ENCODE assay signal across 8 cellular contexts in genomic region chr6:100880149-100880900, GRCh38. TPM values are rescaled to one million over a fixed set of nuclear protein-coding genes. Genes with fewer than 3 reads are reported as not detected.
DNase-seq lines count a peak whose midpoint lies in the region; ATAC-seq, FAIRE-seq and TF ChIP-seq lines count a peak whose summit lies in the region.

No MANE protein-coding gene starts in this region.

- H3K4me1 ChIP-seq in Karpas-422 (ENCODE audit: low read length) = peaks cover 38% of the 10 kb centered on the region
- no peaks in the 10 kb centered on the region for H3K4me1 ChIP-seq in GM12878 (ENCODE audit: control insufficient read depth, insufficient read depth, low read length)
- H3K4me1 ChIP-seq in lower lobe of right lung = peaks cover 34% of the 10 kb centered on the region
- H3K4me1 ChIP-seq in urinary bladder (ENCODE audit: insufficient read depth) = no peaks in the 10 kb centered on the region

- POLR2A ChIA-PET in GM12878 (lab: Charles Lee) = interaction anchor here (0.6 to 3.2 kb wide), 3 partner anchors 11 to 100 kb away, joined by 3 to 21 read pairs (median 3); no protein-coding TSS in a partner anchor

- BruUV-seq in Calu3 (replicated peaks; lab: Mats Ljungman, UMichigan) = TSS peak; percentile 33
- TSS peak; percentile 59 for BruUV-seq in GM12878 (replicated peaks; lab: Mats Ljungman, UMichigan)

- no peak for TF ChIP-seq POLR2A in GM12878 (IDR thresholded peaks at IDR 0.05; ENCODE audit: low read depth, low read length)

- ATAC-seq in GM12878 (no peak), lower lobe of right lung (peak in 1 of 2 donors; percentile 23)

- no peak for TF ChIP-seq RAD21 in GM12878 (IDR thresholded peaks at IDR 0.05; ENCODE audit: insufficient read depth, low read depth, low read length)

- intact Hi-C loops in Calu3 (cut with micrococcal nuclease; ENCODE audit: unreplicated experiment) = loop anchor here (10.0 kb wide), 1 partner anchor 204 kb away; no protein-coding TSS in a partner anchor
- intact Hi-C loops in GM12878 (cut with micrococcal nuclease; ENCODE audit: unreplicated experiment) = no loop called here
- intact Hi-C loops in lower lobe of right lung (cut with DNase I) = no loop called here

- RAD21 ChIA-PET in GM12878 (lab: Charles Lee; ENCODE audit: unreplicated experiment) = interaction anchor here (0.8 to 1.7 kb wide), 5 partner anchors 15 to 202 kb away, joined by 3 to 4 read pairs (median 3); no protein-coding TSS in a partner anchor

- H2AFZ ChIP-seq in Karpas-422 (ENCODE audit: low read length) = peak overlapping the region; percentile 74; the same call in 1 of the 2 replicates
- H2AFZ ChIP-seq in GM12878 (ENCODE audit: control insufficient read depth, low read depth, low read length) = peak overlapping the region; percentile 93

- H3K4me2 ChIP-seq in Karpas-422 (ENCODE audit: low read depth, low read length, poor library complexity, severe bottlenecking) (peak overlapping the region; percentile 93), GM12878 (ENCODE audit: control insufficient read depth, insufficient read depth) (peak overlapping the region; percentile 52)

- no peaks in the 10 kb centered on the region; the same call in 1 of the 2 replicates for H4K20me1 ChIP-seq in Karpas-422 (ENCODE audit: insufficient read depth, low read depth, low read length)
- no peaks in the 10 kb centered on the region for H4K20me1 ChIP-seq in GM12878 (ENCODE audit: control insufficient read depth, insufficient read depth)

- H3K79me2 ChIP-seq in Karpas-422 (ENCODE audit: low read length) (peaks cover 71% of the 10 kb centered on the region), GM12878 (ENCODE audit: control insufficient read depth, insufficient read depth, low read length) (peaks cover 60% of the 10 kb centered on the region)

- H3K27me3 Mint-ChIP-seq in Calu3 (ENCODE audit: unreplicated experiment) = no peaks in the 10 kb centered on the region

- H3K27ac ChIP-seq in Karpas-422 (ENCODE audit: low read length) (no peak overlapping the region; the same call in 1 of the 2 replicates), GM12878 (ENCODE audit: control insufficient read depth, insufficient read depth) (peak overlapping the region; percentile 81), lower lobe of right lung (peak overlapping the region; percentile 90), urinary bladder (ENCODE audit: low read depth) (peak overlapping the region; percentile 92)

- H3K4me3 ChIP-seq in Karpas-422 (ENCODE audit: low read length) = peak overlapping the region; percentile 93
- peak overlapping the region; percentile 89 for H3K4me3 ChIP-seq in GM12878
- peak overlapping the region; percentile 84 for H3K4me3 ChIP-seq in lower lobe of right lung
- peak overlapping the region; percentile 84 for H3K4me3 ChIP-seq in urinary bladder (ENCODE audit: low read depth, low read length)

- H3K4me1 Mint-ChIP-seq in Calu3 (ENCODE audit: low read depth, unreplicated experiment) = peaks cover 16% of the 10 kb centered on the region

- H3K27ac Mint-ChIP-seq in Calu3 (ENCODE audit: unreplicated experiment) = peak overlapping the region; percentile 98

- TF ChIP-seq EP300 in GM12878 (IDR thresholded peaks at IDR 0.05; ENCODE audit: borderline replicate concordance in 1 of 2, control insufficient read depth in 1 of 2, low read depth in 2 of 2, low read length in 2 of 2) = no peak

- peaks cover 3% of the 10 kb centered on the region for H3K9me3 Mint-ChIP-seq in Calu3 (ENCODE audit: low read depth, unreplicated experiment)

- WGBS in GM12878 (ENCODE audit: insufficient coverage, insufficient replicate concordance, low lambda C conversion rate, missing lambda C conversion rate) = 1% methylated on average over 9 of the region's 9 CpGs
- 4% methylated on average over 9 of the region's 9 CpGs for WGBS in urinary bladder

- peak overlapping the region; percentile 99 for H3K4me3 Mint-ChIP-seq in Calu3 (ENCODE audit: low read depth, unreplicated experiment)

- DNase-seq in Calu3 = peak; percentile 9
- DNase-seq in Karpas-422 = peak; percentile 61
- no peak for DNase-seq in GM12878 (ENCODE audit: low read depth, low spot score)
- DNase-seq in lower lobe of right lung = no peak
- DNase-seq in DMS153 (lab: John Stamatoyannopoulos, UW) = no peak
- DNase-seq in GM19238 (ENCODE audit: insufficient read length, low spot score) = no peak
- no peak for DNase-seq in activated effector memory CD4-positive, alpha-beta T cell treated with anti-CD3 and anti-CD28 coated beads, Interleukin-2, amount 50 U/mL, for 16 hours

- H3K9me2 ChIP-seq in Karpas-422 (replicated peaks; ENCODE audit: insufficient read depth, low read length) = no peaks in the 10 kb centered on the region

- SMC1A ChIA-PET in GM12878 (lab: Charles Lee; ENCODE audit: uncharacterized antibody, unreplicated experiment) = interaction anchor here (0.5 to 2.4 kb wide), 11 partner anchors 11 to 106 kb away, joined by 3 to 16 read pairs (median 4); no protein-coding TSS in a partner anchor

- H3K9me3 ChIP-seq in Karpas-422 (ENCODE audit: low read length) (no peaks in the 10 kb centered on the region), GM12878 (replicated peaks; ENCODE audit: control insufficient read depth, insufficient read depth, low read length) (no peaks in the 10 kb centered on the region), lower lobe of right lung (no peaks in the 10 kb centered on the region)

- peaks cover 16% of the 10 kb centered on the region for H3K36me3 ChIP-seq in Karpas-422 (ENCODE audit: insufficient read depth, low read length)
- no peaks in the 10 kb centered on the region for H3K36me3 ChIP-seq in GM12878 (ENCODE audit: control insufficient read depth in 2 of 2, insufficient read depth in 2 of 2, low read length in 1 of 2)
- no peaks in the 10 kb centered on the region for H3K36me3 ChIP-seq in lower lobe of right lung
- no peaks in the 10 kb centered on the region for H3K36me3 ChIP-seq in urinary bladder (ENCODE audit: insufficient read depth)

- H3K27me3 ChIP-seq in Karpas-422 (ENCODE audit: low read length) (no peaks in the 10 kb centered on the region), GM12878 (replicated peaks in 1 of 2; ENCODE audit: control insufficient read depth in 2 of 2, insufficient read depth in 2 of 2, low read length in 1 of 2) (no peaks in the 10 kb centered on the region), lower lobe of right lung (ENCODE audit: low read depth) (no peaks in the 10 kb centered on the region)

- TF ChIP-seq CTCF in Calu3 (IDR thresholded peaks at IDR 0.05; ENCODE audit: unreplicated experiment) (no peak), GM12878 (IDR thresholded peaks at IDR 0.05 in 2 of 3, conservative IDR thresholded peaks at IDR 0.05 in 1 of 3; ENCODE audit: control insufficient read depth in 2 of 3, extremely low read depth in 1 of 3, insufficient read depth in 1 of 3, low read depth in 3 of 3, low read length in 3 of 3) (no peak), lower lobe of right lung (IDR thresholded peaks at IDR 0.05) (no peak)

- in situ Hi-C loops in GM12878 (cut with MboI) = no loop called here

- CTCF ChIA-PET in Calu3 (lab: Charles Lee) (interaction anchor here (0.6 to 0.7 kb wide), 2 partner anchors 503 to 656 kb away, joined by 3 to 4 read pairs; no protein-coding TSS in a partner anchor), GM12878 (lab: Yijun Ruan, JAX) (interaction anchor here (0.6 to 2.2 kb wide), 5 partner anchors 12 to 575 kb away, joined by 3 to 6 read pairs (median 4); no protein-coding TSS in a partner anchor)

- H3K36me3 Mint-ChIP-seq in Calu3 (ENCODE audit: insufficient read depth, unreplicated experiment) = peaks cover 14% of the 10 kb centered on the region

- FAIRE-seq in GM12878 (lab: Jason Lieb, UNC) = peak; percentile 52

- H3K9ac ChIP-seq in Karpas-422 (ENCODE audit: low read length) = peak overlapping the region; percentile 92
- H3K9ac ChIP-seq in GM12878 (ENCODE audit: control insufficient read depth, insufficient read depth, low read length) = peak overlapping the region; percentile 70

TF ChIP-seq in GM12878, 131 proteins besides CTCF, POLR2A, EP300 and RAD21 (continues in another document):
- TF ChIP-seq CEBPB (IDR thresholded peaks at IDR 0.05; ENCODE audit: borderline replicate concordance in 1 of 2, low read depth in 2 of 2, low read length in 2 of 2) (0 out of 4 replicates have a peak, but pooled peaks of 1 of the 2 experiments have one; percentile 41), PML (IDR thresholded peaks at IDR 0.05; ENCODE audit: low read length) (0 out of 2 replicates have a peak, but pooled peaks have one; percentile 1), EED (IDR thresholded peaks at IDR 0.05; ENCODE audit: low read depth) (no peak), BRCA1 (IDR thresholded peaks at IDR 0.05; ENCODE audit: low read depth, low read length) (no peak), RFX5 (IDR thresholded peaks at IDR 0.05; ENCODE audit: low read depth, low read length) (no peak), SMAD1 (IDR thresholded peaks at IDR 0.05; ENCODE audit: low read depth, partially characterized antibody) (no peak), CBFB (IDR thresholded peaks at IDR 0.05; ENCODE audit: low read depth) (no peak), MXI1 (IDR thresholded peaks at IDR 0.05; ENCODE audit: low read depth, low read length) (no peak), RBBP5 (conservative IDR thresholded peaks at IDR 0.05) (no peak), ATF7 (IDR thresholded peaks at IDR 0.05; ENCODE audit: low read depth) (no peak), TARDBP (IDR thresholded peaks at IDR 0.05; ENCODE audit: borderline replicate concordance) (no peak)

RNA-seq across cellular contexts. Expression of gene ASCC3, which starts 0.8 kb away (rescaled TPM):
- total RNA-seq in Calu3 (2022) (40.5 and 45.6 TPM in 2 replicates), GM12878 (2014; rRNA removed) (52.8 and 58.9 TPM in 2 replicates), GM12878 (2014; rRNA removed; fragmentation: Illumina TruSeq; extraction: Trizol) (69.9 and 70.4 TPM in 2 replicates), GM12878 (2021) (56.7 and 59.2 TPM in 2 replicates), lower lobe of right lung (34.8 TPM), urinary bladder (89.5 TPM)
- total RNA-seq in Karpas-422 (2014; rRNA removed; shearing (Covaris generic); ENCODE audit: low replicate concordance) = 39.0 and 56.2 TPM in 2 replicates
- 278 and 279 TPM in 2 replicates for total RNA-seq in GM12878 (2013; cell fraction: nucleolus; rRNA removed)
- 11.2 TPM for polyA plus RNA-seq in GM12878 (2011; ENCODE audit: low read depth)
- polyA plus RNA-seq in GM12878 (2011; rRNA removed) (58.9 and 77.3 TPM in 2 replicates), GM12878 (2014; fragmentation: Illumina TruSeq; extraction: Trizol) (48.4 and 55.6 TPM in 2 replicates), GM12878 (2014; fragmentation: Nextera tagmentation; extraction: Ambion mirVana) (10 to 100 TPM; 19.9 to 22.2 TPM), GM12878 (2014; rRNA removed) (18.8 and 25.8 TPM in 2 replicates), GM12878 (2016; fragmentation: Nextera tagmentation; extraction: Ambion mirVana) (10 to 100 TPM; 68.9 to 76.2 TPM), urinary bladder (12.3 TPM)
- 25.4 and 25.8 TPM in 2 replicates for polyA plus RNA-seq in GM12878 (2011; cell fraction: cytosol; rRNA removed)
- 34.9 and 35.7 TPM in 2 replicates for polyA plus RNA-seq in GM12878 (2011; cell fraction: nucleus; rRNA removed)
- polyA plus RNA-seq in GM12878 (2012) = 19.4 and 31.0 TPM in 2 replicates
- polyA minus RNA-seq in GM12878 (2011; rRNA and poly(A)+ RNA removed) = 93.3 and 137 TPM in 2 replicates
- polyA minus RNA-seq in GM12878 (2011; cell fraction: cytosol; rRNA and poly(A)+ RNA removed) = 32.3 and 33.5 TPM in 2 replicates
- polyA minus RNA-seq in GM12878 (2011; cell fraction: nucleus; rRNA and poly(A)+ RNA removed) = 105 and 144 TPM in 2 replicates

Comparison
In these comparisons a context has a peak if more than half of its experiments do, and no peak if none do; other contexts are left out.
1. DNase-seq: peak in Calu3 (single experiment) and Karpas-422 (single experiment); none in GM12878 (single experiment), lower lobe of right lung (single experiment), DMS153 (single experiment), GM19238 (single experiment) and activated effector memory CD4-positive, alpha-beta T cell treated with anti-CD3 and anti-CD28 coated beads, Interleukin-2, amount 50 U/mL, for 16 hours (single experiment).
2. Peak in every context shown above with its lines, with median percentiles within 50 percentile points of each other: H3K4me3 ChIP-seq.